Comparison of ENCODE assay signal across 20 cellular contexts in genomic region chr1:74908797-74909196, GRCh38.
"Had no signal": no experiment of that assay in that cellular context is flagged by ENCODE, and none has a peak within 500 bp of the region (broad histone marks: within the 10 kb centered on the region; RNA-seq: fewer than 3 reads in every experiment).

No MANE protein-coding gene starts in this region.

- DNase-seq: activated B cell treated with CpG ODN at 0.5 μM for 24 hours; activated CD4-positive, alpha-beta memory T cell treated with anti-CD3 and anti-CD28 coated beads for 36 hours; activated CD4-positive, alpha-beta T cell treated with anti-CD3 and anti-CD28 coated beads, Interleukin-2, amount 10 ng/mL, durations not matched to agents 7 days and 5 days; activated CD8-positive, alpha-beta memory T cell treated with anti-CD3 and anti-CD28 coated beads for 24 hours; activated gamma-delta T cell; activated naive CD4-positive, alpha-beta T cell treated with anti-CD3 and anti-CD28 coated beads for 36 hours; activated T-cell treated with anti-CD3 and anti-CD28 coated beads for 4 hours; activated T-cell treated with anti-CD3 and anti-CD28 coated beads, Interleukin-2, amount 50 U/mL, for 48 hours; amygdala; cortex of kidney; MM.1S; NCI-H1105; NCI-H1436; NCI-H1694 treated with DMSO at 0.1 percent for 48 hours; NCI-H2029 treated with DMSO at 0.1 percent for 48 hours; NCI-H524; PC-9; SHP77 treated with DMSO at 0.1 percent for 48 hours; T-helper 17 cell; T-helper 9 cell had no signal
